Comparison of ENCODE assay signal across 21 cellular contexts in the genomic region with DNA sequence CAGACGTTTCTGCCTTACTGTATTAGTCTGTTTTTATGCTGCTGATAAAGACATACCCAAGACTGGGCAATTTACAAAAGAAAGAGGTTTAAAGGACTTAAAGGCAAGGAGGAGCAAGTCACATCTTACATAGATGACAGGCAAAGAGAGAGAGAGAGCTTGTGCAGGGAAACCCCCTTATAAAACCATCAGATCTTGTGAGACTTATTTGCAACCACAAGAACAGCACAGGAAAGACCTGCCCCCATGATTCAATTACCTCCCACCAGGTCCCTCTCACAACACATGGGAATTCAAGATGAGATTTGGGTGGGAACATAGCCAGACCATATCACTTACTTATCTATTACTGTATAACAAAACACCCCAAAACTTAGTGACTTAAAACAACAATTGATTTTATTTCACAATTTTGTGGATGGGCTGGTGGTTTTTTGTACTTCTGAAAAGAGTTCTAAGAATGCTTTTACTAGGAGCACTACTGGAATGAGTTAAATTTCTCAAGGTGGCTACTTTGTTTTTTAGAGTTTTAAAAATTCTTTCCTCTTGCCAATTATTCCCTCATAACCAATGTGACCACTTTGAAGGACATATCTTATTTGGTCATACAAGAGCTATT. TPM values are rescaled to one million over a fixed set of nuclear protein-coding genes. Genes with fewer than 3 reads are reported as not detected.
A peak's percentile ranks its signal among the peaks of the same experiment; 100 is the strongest.
DNase-seq lines count a peak whose midpoint lies in the region; ATAC-seq, FAIRE-seq and TF ChIP-seq lines count a peak whose summit lies in the region.
"Had no signal": no experiment of that assay in that cellular context is flagged by ENCODE, and none has a peak within 500 bp of the region (broad histone marks: within the 10 kb centered on the region; RNA-seq: fewer than 3 reads in every experiment).

No MANE protein-coding gene starts in this region.

- H3K4ac ChIP-seq in mesenchymal stem cell (ENCODE audit: low read depth in 1 of 2, low read length in 2 of 2): no peak overlapping the region

- CTCF ChIA-PET in K562 (lab: Yijun Ruan, JAX; ENCODE audit: low intra/inter-chr PET ratio): no interaction called here

- H2BK15ac ChIP-seq in mesenchymal stem cell (ENCODE audit: low read depth, poor library complexity, severe bottlenecking): no peak overlapping the region

- H3K14ac ChIP-seq in mesenchymal stem cell (ENCODE audit: low read length in 2 of 2): no peak overlapping the region

- H3K4me2 ChIP-seq in K562 (ENCODE audit: insufficient read depth, low read length) (no peak overlapping the region), mesenchymal stem cell (ENCODE audit: low read length, poor library complexity, severe bottlenecking) (no peak overlapping the region)
- H3K4me2 ChIP-seq: GM23338 had no signal

- in situ Hi-C loops in K562 (cut with MboI): no loop called here

- no peaks in the 10 kb centered on the region for H3K36me3 ChIP-seq in right atrium auricular region
- H3K36me3 ChIP-seq in K562 (ENCODE audit: control insufficient read depth, insufficient read depth, low read length): peaks cover 11% of the 10 kb centered on the region; the same call in 2 of the 3 replicates
- peaks cover 9 to 22% of the 10 kb centered on the region in 2 experiments for H3K36me3 ChIP-seq in mesenchymal stem cell (ENCODE audit: control insufficient read depth in 1 of 2, insufficient read depth in 2 of 2, low read depth in 1 of 2, low read length in 2 of 2)
- no peaks in the 10 kb centered on the region for H3K36me3 ChIP-seq in tibial artery

- BruUV-seq in K562 (replicated peaks; lab: Mats Ljungman, UMichigan): no TSS peak

- TF ChIP-seq CTCF in right atrium auricular region (IDR thresholded peaks at IDR 0.05): no peak
- TF ChIP-seq CTCF in K562 (IDR thresholded peaks at IDR 0.05 in 2 of 3, conservative IDR thresholded peaks at IDR 0.05 in 1 of 3; ENCODE audit: insufficient read depth in 2 of 3, low read depth in 1 of 3, low read length in 3 of 3): no peak
- TF ChIP-seq CTCF in tibial artery (IDR thresholded peaks at IDR 0.05): no peak

- H3K23ac ChIP-seq in mesenchymal stem cell (ENCODE audit: low read length in 2 of 2): no peak overlapping the region

- H2AFZ ChIP-seq in K562 (ENCODE audit: low read depth, low read length) (no peak overlapping the region), mesenchymal stem cell (ENCODE audit: low read depth, low read length) (no peak overlapping the region)
- H2AFZ ChIP-seq: GM23338 had no signal

- H2AK5ac ChIP-seq in mesenchymal stem cell (ENCODE audit: low read length, severe bottlenecking): no peak overlapping the region

- H3K9ac ChIP-seq in K562 (ENCODE audit: insufficient read depth in 1 of 2, low read depth in 2 of 2, low read length in 2 of 2): no peak overlapping the region
- peak overlapping the region; percentile 47 for H3K9ac ChIP-seq in mesenchymal stem cell (ENCODE audit: low read length)

- DNase-seq in right atrium auricular region (ENCODE audit: low spot score) (no peak), left cardiac atrium (no peak), K562 (ENCODE audit: extremely low read depth in 1 of 4, low spot score in 3 of 4) (no peak), mesenchymal stem cell (no peak), tibial artery (no peak), NCI-H2081 (lab: John Stamatoyannopoulos, UW) (no peak), ureter (ENCODE audit: low spot score) (no peak), nucleus accumbens (lab: John Stamatoyannopoulos, UW) (no peak)
- DNase-seq: activated CD4-positive, alpha-beta T cell treated with anti-CD3 and anti-CD28 coated beads for 4 hours; activated effector memory CD4-positive, alpha-beta T cell treated with anti-CD3 and anti-CD28 coated beads, Interleukin-2, amount 50 U/mL, for 16 hours; central memory CD4-positive, alpha-beta T cell; foreskin melanocyte; islet precursor cell; mammary epithelial cell; NCI-H1436; NCI-H2171; NCI-H524 treated with DMSO at 0.1 percent for 48 hours; right cardiac atrium; stimulated activated CD8-positive, alpha-beta memory T cell treated with anti-CD3 and anti-CD28 coated beads, Interleukin-4, amount 100 ng/mL, for 48 hours had no signal

- no peaks in the 10 kb centered on the region for H3K9me1 ChIP-seq in K562 (ENCODE audit: control insufficient read depth, insufficient read depth, low read length)

- H2BK12ac ChIP-seq in mesenchymal stem cell (ENCODE audit: low read length in 2 of 2): no peak overlapping the region

- no peaks in the 10 kb centered on the region for H4K20me1 ChIP-seq in K562 (replicated peaks; ENCODE audit: control insufficient read depth, insufficient read depth, low read length)

- no peaks in the 10 kb centered on the region for H3K27me3 ChIP-seq in right atrium auricular region
- H3K27me3 ChIP-seq in K562 (ENCODE audit: control insufficient read depth in 2 of 2, insufficient read depth in 2 of 2, low read length in 2 of 2): no peaks in the 10 kb centered on the region
- no peaks in the 10 kb centered on the region for H3K27me3 ChIP-seq in mesenchymal stem cell (ENCODE audit: control insufficient read depth in 1 of 2, insufficient read depth in 1 of 2, low read length in 2 of 2)
- H3K27me3 ChIP-seq in tibial artery: no peaks in the 10 kb centered on the region

- no peak for TF ChIP-seq EP300 in K562 (IDR thresholded peaks at IDR 0.05; ENCODE audit: low read length)

- H3K9me3 ChIP-seq in right atrium auricular region (no peaks in the 10 kb centered on the region), K562 (replicated peaks; ENCODE audit: control insufficient read depth, insufficient read depth, low read depth, low read length) (0 out of 2 replicates have a peak, but pooled peaks cover 3% of the 10 kb centered on the region), mesenchymal stem cell (ENCODE audit: control insufficient read depth, low read length) (no peaks in the 10 kb centered on the region), tibial artery (no peaks in the 10 kb centered on the region)

- H2BK120ac ChIP-seq in mesenchymal stem cell (ENCODE audit: low read depth, low read length): no peak overlapping the region

- TF ChIP-seq RAD21 in K562 (CRISPR knock-in tag; conservative IDR thresholded peaks at IDR 0.05 in 1 of 2, IDR thresholded peaks at IDR 0.05 in 1 of 2): no peak

- ATAC-seq in left cardiac atrium (no peak), K562 (no peak)
- ATAC-seq: GM23338 had no signal

- H3K18ac ChIP-seq in mesenchymal stem cell (ENCODE audit: low read depth in 1 of 2, low read length in 2 of 2): no peak overlapping the region

- TF ChIP-seq POLR2A in K562 (conservative IDR thresholded peaks at IDR 0.05): no peak

- intact Hi-C loops in left cardiac atrium (cut with DNase I) (no loop called here), K562 (cut with micrococcal nuclease) (no loop called here), tibial artery (cut with DNase I; ENCODE audit: low total_unique reads) (no loop called here)

- no peak overlapping the region for H4K91ac ChIP-seq in mesenchymal stem cell (ENCODE audit: low read length)

- H4K8ac ChIP-seq in mesenchymal stem cell (ENCODE audit: low read length): no peak overlapping the region

- H3K79me2 ChIP-seq in K562 (ENCODE audit: control insufficient read depth, insufficient read depth, low read length): peaks cover 14% of the 10 kb centered on the region; the same call in 2 of the 3 replicates

- H3K79me1 ChIP-seq in mesenchymal stem cell (replicated peaks; ENCODE audit: low read length, poor library complexity, severe bottlenecking): peaks cover 15% of the 10 kb centered on the region

- FAIRE-seq in K562 (lab: Jason Lieb, UNC): no peak

- no peak overlapping the region for H3K4me3 ChIP-seq in right atrium auricular region
- H3K4me3 ChIP-seq in K562: no peak overlapping the region
- no peak overlapping the region for H3K4me3 ChIP-seq in mesenchymal stem cell (ENCODE audit: insufficient read depth in 1 of 2, low read depth in 1 of 2, low read length in 2 of 2)
- no peak overlapping the region for H3K4me3 ChIP-seq in tibial artery
- H3K4me3 ChIP-seq: GM23338 had no signal

- H3K27ac ChIP-seq in right atrium auricular region: peak overlapping the region; percentile 46 to 59
- H3K27ac ChIP-seq in K562 (ENCODE audit: extremely low read depth, low read depth, low read length): no peak overlapping the region
- H3K27ac ChIP-seq in mesenchymal stem cell (ENCODE audit: low read length, poor library complexity, severe bottlenecking): no peak overlapping the region
- peak overlapping the region; percentile 80 to 83 for H3K27ac ChIP-seq in tibial artery
- H3K27ac ChIP-seq: C4-2B had no signal

- H3K4me1 ChIP-seq in right atrium auricular region: peaks cover 0 to 66% of the 10 kb centered on the region in 2 donors
- H3K4me1 ChIP-seq in K562 (replicated peaks in 1 of 2; ENCODE audit: control insufficient read depth in 2 of 2, insufficient read depth in 2 of 2, low read length in 2 of 2): no peaks in the 10 kb centered on the region
- peaks cover 1% of the 10 kb centered on the region for H3K4me1 ChIP-seq in mesenchymal stem cell (ENCODE audit: control insufficient read depth, insufficient read depth, low read depth, low read length)
- H3K4me1 ChIP-seq in tibial artery: peaks cover 0 to 86% (median 31%) of the 10 kb centered on the region in 4 donors

- WGBS in K562 (ENCODE audit: insufficient coverage, low coverage, missing lambda C conversion rate): 20% methylated on average over 1 of the region's 1 CpG
- no CpG with 5 or more reads among the region's 1 CpG for WGBS in mesenchymal stem cell

- POLR2A ChIA-PET in K562 (lab: Yijun Ruan, JAX): interaction anchor here (1.1 to 1.4 kb wide), 2 partner anchors 8 to 9 kb away, joined by 4 to 5 read pairs; no protein-coding TSS in a partner anchor

- H2BK5ac ChIP-seq in mesenchymal stem cell (ENCODE audit: low read depth, low read length, poor library complexity, severe bottlenecking): no peak overlapping the region

RNA-seq across cellular contexts. Expression of gene RUSC2, which starts 10.3 kb away (rescaled TPM):
- total RNA-seq in right atrium auricular region (10 to 100 TPM; 33.0 to 49.1 TPM), left cardiac atrium (10 to 100 TPM; 32.2 to 43.0 TPM), K562 (2014; rRNA removed) (6.0 and 7.3 TPM in 2 replicates), K562 (2014; rRNA removed; fragmentation: Illumina TruSeq; extraction: Trizol) (1.6 and 2.1 TPM in 2 replicates), K562 (2015; rRNA removed; fragmentation: Illumina TruSeq; extraction: Trizol) (3.1 and 3.3 TPM in 2 replicates), K562 (2021) (11.9 and 12.8 TPM in 2 replicates), ureter (29.8 TPM)
- 15.5 and 25.7 TPM in 2 replicates for total RNA-seq in K562 (2011; cell fraction: chromatin; rRNA removed; ENCODE audit: low replicate concordance)
- total RNA-seq in K562 (2011; cell fraction: nucleolus; rRNA removed): 12.1 and 12.2 TPM in 2 replicates
- 9.6 and 9.7 TPM in 2 replicates for total RNA-seq in K562 (2011; cell fraction: nucleoplasm; rRNA removed)
- polyA plus RNA-seq in K562 (2011; rRNA removed) (3.1 and 5.2 TPM in 2 replicates), K562 (2014; fragmentation: Illumina TruSeq; extraction: Trizol) (6.0 and 8.0 TPM in 2 replicates), K562 (2014; fragmentation: Nextera tagmentation; extraction: Ambion mirVana) (under 1 TPM; 0.08 TPM), K562 (2014; rRNA removed) (5.2 and 6.2 TPM in 2 replicates)
- 3.2 and 5.5 TPM in 2 replicates for polyA plus RNA-seq in K562 (2011; cell fraction: cytosol; rRNA removed)
- 12.2 and 22.3 TPM in 2 replicates for polyA plus RNA-seq in K562 (2011; cell fraction: nucleus; rRNA removed)
- 4.4 and 7.4 TPM in 2 replicates for polyA plus RNA-seq in K562 (2012)
- 9.3 and 11.5 TPM in 2 replicates for polyA minus RNA-seq in K562 (2011; rRNA and poly(A)+ RNA removed)
- polyA minus RNA-seq in K562 (2011; cell fraction: cytosol; rRNA and poly(A)+ RNA removed): 5.7 and 8.8 TPM in 2 replicates
- 5.1 and 5.3 TPM in 2 replicates for polyA minus RNA-seq in K562 (2011; cell fraction: nucleus; rRNA and poly(A)+ RNA removed)
- polyA plus RNA-seq in mesenchymal stem cell (2013, experiment 1 of 2): 13.1 TPM
- 12.6 TPM for polyA plus RNA-seq in mesenchymal stem cell (2013, experiment 2 of 2)

Comparison
In these comparisons a context has a peak if more than half of its experiments do, and no peak if none do; other contexts are left out.
1. H3K27ac ChIP-seq: peak in right atrium auricular region (2 of 2) and tibial artery (2 of 2); none in K562 (single experiment) and mesenchymal stem cell (single experiment).